In genomic region chr1:1291611-1292441, GRCh38 we compare ENCODE assay signal across 8 cellular contexts. TPM values are rescaled to one million over a fixed set of nuclear protein-coding genes. Genes with fewer than 3 reads are reported as not detected.
DNase-seq lines count a peak whose midpoint lies in the region; ATAC-seq and TF ChIP-seq lines count a peak whose summit lies in the region.

No MANE protein-coding gene starts in this region.

- H3K27me3 Mint-ChIP-seq in activated CD4-positive, alpha-beta T cell treated with anti-CD3 and anti-CD28 coated beads for 36 hours, result no peaks in the 10 kb centered on the region

- WGBS in stomach, 5 donors, result 22 to 42% (median 29%) methylated on average over 13 to 43 of the region's 43 CpGs

- no peak for TF ChIP-seq EP300 in stomach (IDR thresholded peaks at IDR 0.05)

- no peaks in the 10 kb centered on the region for H3K36me3 Mint-ChIP-seq in activated CD4-positive, alpha-beta T cell treated with anti-CD3 and anti-CD28 coated beads for 36 hours (ENCODE audit: low read depth)

- no peaks in the 10 kb centered on the region for H3K4me1 Mint-ChIP-seq in activated CD4-positive, alpha-beta T cell treated with anti-CD3 and anti-CD28 coated beads for 36 hours

- H3K27me3 ChIP-seq in colonic mucosa (peaks cover 8% of the 10 kb centered on the region), stomach (peaks cover 0 to 11% (median 6%) of the 10 kb centered on the region in 3 donors)

- intact Hi-C loops in activated CD4-positive, alpha-beta T cell treated with anti-CD3 and anti-CD28 coated beads for 36 hours (cut with DNase I, micrococcal nuclease), result loop anchor here (1.0 to 5.0 kb wide), 3 partner anchors 170 to 310 kb away; partner anchors contain the start of gene PERM1 (in 1 of the 2)
- intact Hi-C loops in colonic mucosa (cut with DNase I), result loop anchor here (5.0 to 10.0 kb wide), 2 partner anchors 170 to 307 kb away; partner anchors contain the start of gene PERM1
- intact Hi-C loops in stomach (cut with DNase I; ENCODE audit: low total_unique reads), result loop anchor here (10.0 kb wide), 1 partner anchor 167 kb away; no protein-coding TSS in a partner anchor

- H3K27ac ChIP-seq in colonic mucosa (no peak overlapping the region), stomach (no peak overlapping the region)

- DNase-seq in AG09319 (ENCODE audit: extremely low read depth, low read depth) (no peak), GM19240 (ENCODE audit: insufficient read length, low spot score) (peak; percentile 92), NCI-H2227 treated with DMSO at 0.1 percent for 48 hours (lab: John Stamatoyannopoulos, UW) (peak; percentile 44), colonic mucosa (peak; percentile 83), lung microvascular endothelial cell (ENCODE audit: low read depth in 2 of 2) (peak; percentile 63 to 83), stomach (peak; percentile 88), A172 (ENCODE audit: low spot score) (no peak)
- DNase-seq in activated CD4-positive, alpha-beta T cell treated with anti-CD3 and anti-CD28 coated beads for 36 hours, result peak; percentile 74

- peak; percentile 50 for TF ChIP-seq CTCF in AG09319 (IDR thresholded peaks at IDR 0.05; ENCODE audit: low read depth, low read length)
- TF ChIP-seq CTCF in colonic mucosa (IDR thresholded peaks at IDR 0.05), result peak; percentile 66
- TF ChIP-seq CTCF in stomach (IDR thresholded peaks at IDR 0.05), result peak in 5 of 7 experiments; percentile 61 to 78 (median 74)

- H3K9me3 ChIP-seq in colonic mucosa, result no peaks in the 10 kb centered on the region
- no peaks in the 10 kb centered on the region for H3K9me3 ChIP-seq in stomach

- ATAC-seq in activated CD4-positive, alpha-beta T cell treated with anti-CD3 and anti-CD28 coated beads for 36 hours, result peak; percentile 72

- CTCF ChIA-PET in activated CD4-positive, alpha-beta T cell treated with anti-CD3 and anti-CD28 coated beads for 36 hours (lab: Charles Lee), result interaction anchor here (0.6 to 1.6 kb wide), 2 partner anchors 170 to 194 kb away, joined by 4 to 9 read pairs; no protein-coding TSS in a partner anchor

- H3K9ac ChIP-seq in colonic mucosa (ENCODE audit: low read depth in 2 of 2, low read length in 2 of 2), result peak overlapping the region in 1 of 2 donors; percentile 12

- TF ChIP-seq POLR2A in stomach (IDR thresholded peaks at IDR 0.05), result no peak

- H3K4me1 ChIP-seq in colonic mucosa (peaks cover 6% of the 10 kb centered on the region), stomach (peaks cover 12 to 23% (median 19%) of the 10 kb centered on the region in 4 donors)

- POLR2A ChIA-PET in activated CD4-positive, alpha-beta T cell treated with anti-CD3 and anti-CD28 coated beads for 36 hours (lab: Charles Lee), result interaction anchor here (0.5 kb wide), 1 partner anchor 75 kb away, joined by 3 read pairs; no protein-coding TSS in a partner anchor

- H3K27ac Mint-ChIP-seq in activated CD4-positive, alpha-beta T cell treated with anti-CD3 and anti-CD28 coated beads for 36 hours, result no peak overlapping the region

- H3K4me3 Mint-ChIP-seq in activated CD4-positive, alpha-beta T cell treated with anti-CD3 and anti-CD28 coated beads for 36 hours, result no peak overlapping the region

- H3K9me3 Mint-ChIP-seq in activated CD4-positive, alpha-beta T cell treated with anti-CD3 and anti-CD28 coated beads for 36 hours (ENCODE audit: low read depth), result no peaks in the 10 kb centered on the region

- H3K4me3 ChIP-seq in colonic mucosa, result no peak overlapping the region
- H3K4me3 ChIP-seq in stomach, result no peak overlapping the region

- H3K36me3 ChIP-seq in colonic mucosa (no peaks in the 10 kb centered on the region), stomach (peaks cover 12 to 41% (median 39%) of the 10 kb centered on the region in 4 donors)

RNA-seq across cellular contexts. Expression of gene SCNN1D, which starts 11.6 kb away (rescaled TPM):
- 1 to 10 TPM; 3.6 to 3.8 TPM for total RNA-seq in activated CD4-positive, alpha-beta T cell treated with anti-CD3 and anti-CD28 coated beads for 36 hours
- 1 to 10 TPM; 1.1 to 2.2 TPM for total RNA-seq in colonic mucosa
- total RNA-seq in lung microvascular endothelial cell, result under 0.01 and 0.20 TPM in 2 replicates
- 1 to 10 TPM in 4 of 5 donors, under 1 TPM in 1; 0.43 to 7.6 (median 3.5) TPM for total RNA-seq in stomach
- polyA plus RNA-seq in stomach, result 1 to 10 TPM; 4.7 to 6.1 (median 4.8) TPM
- 0.83 and 0.93 TPM in 2 replicates for total RNA-seq in A172 (2014; rRNA removed; shearing (Covaris generic))

RNA-seq across cellular contexts. Expression of gene ACAP3, which starts 15.9 kb away (rescaled TPM):
- total RNA-seq in activated CD4-positive, alpha-beta T cell treated with anti-CD3 and anti-CD28 coated beads for 36 hours, result 10 to 100 TPM; 17.5 to 24.3 TPM
- total RNA-seq in colonic mucosa, result 10 to 100 TPM; 34.1 to 68.1 TPM
- 10.0 and 14.7 TPM in 2 replicates for total RNA-seq in lung microvascular endothelial cell
- 100 to 1,000 TPM in 1 of 5 donors, 10 to 100 TPM in 4; 31.9 to 374 (median 77.0) TPM for total RNA-seq in stomach
- 10 to 100 TPM; 17.9 to 46.1 (median 43.0) TPM for polyA plus RNA-seq in stomach
- total RNA-seq in A172 (2014; rRNA removed; shearing (Covaris generic)), result 37.2 and 37.5 TPM in 2 replicates

RNA-seq across cellular contexts. Expression of gene PUSL1, which starts 16.6 kb away (rescaled TPM):
- 10 to 100 TPM; 13.7 to 18.0 TPM for total RNA-seq in activated CD4-positive, alpha-beta T cell treated with anti-CD3 and anti-CD28 coated beads for 36 hours
- total RNA-seq in colonic mucosa (10 to 100 TPM; 14.3 to 35.8 TPM), lung microvascular endothelial cell (6.9 and 8.1 TPM in 2 replicates), stomach (10 to 100 TPM in 3 of 5 donors, 1 to 10 TPM in 1, not detected in 1; 5.9 to 64.9 (median 51.4) TPM)
- 10 to 100 TPM; 15.2 to 25.5 (median 23.8) TPM for polyA plus RNA-seq in stomach
- total RNA-seq in A172 (2014; rRNA removed; shearing (Covaris generic)), result 15.6 and 17.3 TPM in 2 replicates

RNA-seq across cellular contexts. Expression of gene UBE2J2, which starts 18.2 kb away (rescaled TPM):
- 10 to 100 TPM; 57.4 to 60.2 TPM for total RNA-seq in activated CD4-positive, alpha-beta T cell treated with anti-CD3 and anti-CD28 coated beads for 36 hours
- 10 to 100 TPM; 43.1 to 83.3 TPM for total RNA-seq in colonic mucosa
- 28.1 and 34.9 TPM in 2 replicates for total RNA-seq in lung microvascular endothelial cell
- 100 to 1,000 TPM in 1 of 5 donors, 10 to 100 TPM in 4; 14.0 to 252 (median 48.3) TPM for total RNA-seq in stomach
- polyA plus RNA-seq in stomach, result 10 to 100 TPM; 40.5 to 49.6 (median 44.8) TPM
- total RNA-seq in A172 (2014; rRNA removed; shearing (Covaris generic)), result 26.2 and 38.0 TPM in 2 replicates

RNA-seq across cellular contexts. Expression of gene INTS11, which starts 32.6 kb away (rescaled TPM):
- total RNA-seq in activated CD4-positive, alpha-beta T cell treated with anti-CD3 and anti-CD28 coated beads for 36 hours, result 100 to 1,000 TPM; 117 to 151 TPM
- total RNA-seq in colonic mucosa (100 to 1,000 TPM in 1 of 2 donors, 10 to 100 TPM in 1; 70.6 to 126 TPM), lung microvascular endothelial cell (44.9 and 50.4 TPM in 2 replicates), stomach (100 to 1,000 TPM in 4 of 5 donors, 10 to 100 TPM in 1; 59.5 to 520 (median 192) TPM)
- 100 to 1,000 TPM; 113 to 151 (median 134) TPM for polyA plus RNA-seq in stomach
- total RNA-seq in A172 (2014; rRNA removed; shearing (Covaris generic)), result 48.4 and 56.7 TPM in 2 replicates

Comparison
In these comparisons a context has a peak if more than half of its experiments do, and no peak if none do; other contexts are left out.
1. DNase-seq: peak in GM19240 (single experiment), NCI-H2227 treated with DMSO at 0.1 percent for 48 hours (single experiment), activated CD4-positive, alpha-beta T cell treated with anti-CD3 and anti-CD28 coated beads for 36 hours (single experiment), colonic mucosa (single experiment), lung microvascular endothelial cell (2 of 2) and stomach (single experiment); none in AG09319 (single experiment) and A172 (single experiment).
2. Peak in every context shown above with its lines, with median percentiles within 50 percentile points of each other: CTCF ChIP-seq.